Comparison of ENCODE assay signal across 25 cellular contexts in the genomic region with DNA sequence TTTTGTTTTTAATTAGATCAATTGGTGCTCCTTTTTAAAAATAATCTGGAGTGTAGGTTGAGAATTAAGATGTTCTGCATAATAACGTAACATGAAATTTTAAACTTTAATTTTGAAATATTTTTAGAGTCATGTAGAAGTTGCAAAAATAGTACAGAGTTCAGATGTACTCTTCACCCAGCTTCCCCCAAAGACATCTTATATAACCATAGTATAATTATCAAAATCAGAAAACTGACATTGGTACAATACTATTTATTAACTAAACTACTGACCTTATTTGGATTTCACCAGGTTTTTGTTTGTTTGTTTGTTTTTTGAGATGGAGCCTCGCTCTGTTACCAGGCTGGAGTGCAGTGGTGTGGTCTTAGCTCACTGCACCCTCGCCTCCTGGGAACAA.
"Had no signal": no experiment of that assay in that cellular context is flagged by ENCODE, and none has a peak within 500 bp of the region (broad histone marks: within the 10 kb centered on the region; RNA-seq: fewer than 3 reads in every experiment).

No MANE protein-coding gene starts in this region.

- H3K27me3 ChIP-seq: esophagus squamous epithelium, gastrocnemius medialis, heart right ventricle, left lung had no signal

- ATAC-seq: effector memory CD8-positive, alpha-beta T cell; esophagus mucosa; gastrocnemius medialis; heart right ventricle; left cardiac atrium; left lung; left ventricle myocardium superior; lower lobe of right lung; naive thymus-derived CD8-positive, alpha-beta T cell had no signal

- H3K27ac Mint-ChIP-seq: dendritic cell treated with granulocyte-macrophage colony-stimulating factor and Interleukin-4, amounts not matched to agents 40 ng/mL and 50 ng/mL, for 4 days; effector memory CD8-positive, alpha-beta T cell; endodermal cell; mesothelial cell of epicardium; naive B cell; naive thymus-derived CD8-positive, alpha-beta T cell had no signal

- H3K4me3 ChIP-seq: esophagus squamous epithelium, gastrocnemius medialis, heart right ventricle, left lung, lower lobe of right lung, mucosa of descending colon had no signal

- H3K36me3 Mint-ChIP-seq: mesothelial cell of epicardium, naive B cell had no signal

- H3K4me1 ChIP-seq: esophagus squamous epithelium, gastrocnemius medialis, heart right ventricle, left lung, lower lobe of right lung had no signal

- H3K4me1 Mint-ChIP-seq: endodermal cell; mesothelial cell of epicardium; naive B cell; naive thymus-derived CD8-positive, alpha-beta T cell had no signal

- H3K27ac ChIP-seq: epithelial cell of prostate, esophagus squamous epithelium, gastrocnemius medialis, heart right ventricle, left lung, lower lobe of right lung had no signal

- DNase-seq: cortex of kidney; effector CD8-positive, alpha-beta T cell; effector memory CD8-positive, alpha-beta T cell; endodermal cell; erythroblast; esophagus squamous epithelium; foreskin fibroblast; foreskin melanocyte; gastrocnemius medialis; glutamatergic neuron; head of caudate nucleus; heart right ventricle; hippocampal formation; left cardiac atrium; left lung; left ventricle myocardium superior; lower lobe of right lung; mesenchymal stem cell; mucosa of descending colon; naive B cell; naive thymus-derived CD8-positive, alpha-beta T cell had no signal

- H3K36me3 ChIP-seq: esophagus squamous epithelium, gastrocnemius medialis, heart right ventricle, left lung, lower lobe of right lung had no signal

- H3K4me3 Mint-ChIP-seq: dendritic cell treated with granulocyte-macrophage colony-stimulating factor and Interleukin-4, amounts not matched to agents 40 ng/mL and 50 ng/mL, for 4 days; effector memory CD8-positive, alpha-beta T cell; endodermal cell; mesothelial cell of epicardium; naive B cell; naive thymus-derived CD8-positive, alpha-beta T cell had no signal

- H3K9me3 ChIP-seq: esophagus squamous epithelium, gastrocnemius medialis, left lung, lower lobe of right lung, mucosa of descending colon had no signal

- H3K9me3 Mint-ChIP-seq: dendritic cell treated with granulocyte-macrophage colony-stimulating factor and Interleukin-4, amounts not matched to agents 40 ng/mL and 50 ng/mL, for 4 days; effector memory CD8-positive, alpha-beta T cell had no signal
